In genomic region chr19:38731654-38732301, GRCh38 we compare ENCODE assay signal across 1 cellular context.
TF ChIP-seq lines count a peak whose summit lies in the region.

No MANE protein-coding gene starts in this region.

TF ChIP-seq in HepG2, 621 proteins besides CTCF, POLR2A, EP300 and RAD21:
- TF ChIP-seq POLR2G (IDR thresholded peaks at IDR 0.05; ENCODE audit: low read depth, low read length) (peak; percentile 58), ZNF790 (CRISPR knock-in tag; IDR thresholded peaks at IDR 0.05; ENCODE audit: borderline replicate concordance) (no peak), ZFP62 (CRISPR knock-in tag; IDR thresholded peaks at IDR 0.05) (no peak), ZNF75D (CRISPR knock-in tag; IDR thresholded peaks at IDR 0.05; ENCODE audit: borderline replicate concordance) (no peak), AGO2 (optimal IDR thresholded peaks at IDR 0.05; ENCODE audit: low read depth, low read length) (peak; percentile 83), HNRNPL (IDR thresholded peaks at IDR 0.05; ENCODE audit: low read depth, low read length) (0 out of 2 replicates have a peak, but pooled peaks have one; percentile 54), RBM22 (optimal IDR thresholded peaks at IDR 0.05; ENCODE audit: low read length) (peak; percentile 82)
TF ChIP-seq in HepG2: peak in this region for 4.
